8 cellular contexts compared by ENCODE assay signal in genomic region chr3:5006755-5007202, GRCh38. TPM values are rescaled to one million over a fixed set of nuclear protein-coding genes. Genes with fewer than 3 reads are reported as not detected.
DNase-seq lines count a peak whose midpoint lies in the region; ATAC-seq and TF ChIP-seq lines count a peak whose summit lies in the region.

No MANE protein-coding gene starts in this region.

- H3K27ac Mint-ChIP-seq in activated naive CD4-positive, alpha-beta T cell treated with anti-CD3 and anti-CD28 coated beads for 36 hours: peak overlapping the region; percentile 76

- DNase-seq in GM10266 (ENCODE audit: extremely low spot score) (peak; percentile 82), MV-4-11 (lab: John Stamatoyannopoulos, UW) (peak; percentile 41), posterior vena cava (ENCODE audit: low spot score) (no peak), foreskin melanocyte (no peak), COR-L47 (lab: John Stamatoyannopoulos, UW) (no peak)
- DNase-seq in activated naive CD4-positive, alpha-beta T cell treated with anti-CD3 and anti-CD28 coated beads for 36 hours: peak; percentile 95
- DNase-seq in stimulated activated CD4-positive, alpha-beta T cell treated with anti-CD3 and anti-CD28 coated beads, Interleukin-1b, Interleukin-23, amount 100 ng/mL, for 48 hours: peak; percentile 89

- CTCF ChIA-PET in activated naive CD4-positive, alpha-beta T cell treated with anti-CD3 and anti-CD28 coated beads for 36 hours (lab: Charles Lee): interaction anchor here (1.5 to 4.3 kb wide), 4 partner anchors 11 to 23 kb away, joined by 4 to 12 read pairs (median 7); no protein-coding TSS in a partner anchor

- peak overlapping the region; percentile 44 for H3K4me3 Mint-ChIP-seq in activated naive CD4-positive, alpha-beta T cell treated with anti-CD3 and anti-CD28 coated beads for 36 hours

- peaks cover 7% of the 10 kb centered on the region for H3K27me3 Mint-ChIP-seq in activated naive CD4-positive, alpha-beta T cell treated with anti-CD3 and anti-CD28 coated beads for 36 hours (ENCODE audit: low read depth)

- intact Hi-C loops in activated naive CD4-positive, alpha-beta T cell treated with anti-CD3 and anti-CD28 coated beads for 36 hours (cut with micrococcal nuclease): loop anchor here (1.0 kb wide), 8 partner anchors 12 to 229 kb away; partner anchors contain the start of gene EDEM1
- intact Hi-C loops in posterior vena cava (cut with DNase I): no loop called here

- H3K9me3 Mint-ChIP-seq in activated naive CD4-positive, alpha-beta T cell treated with anti-CD3 and anti-CD28 coated beads for 36 hours: no peaks in the 10 kb centered on the region

- TF ChIP-seq CTCF in GM10266 (IDR thresholded peaks at IDR 0.05; ENCODE audit: control insufficient read depth, insufficient read depth, low read depth, missing control alignments): peak; percentile 18

- peaks cover 42% of the 10 kb centered on the region for H3K4me1 Mint-ChIP-seq in activated naive CD4-positive, alpha-beta T cell treated with anti-CD3 and anti-CD28 coated beads for 36 hours (ENCODE audit: low read depth)

- H3K36me3 Mint-ChIP-seq in activated naive CD4-positive, alpha-beta T cell treated with anti-CD3 and anti-CD28 coated beads for 36 hours (ENCODE audit: low read depth): no peaks in the 10 kb centered on the region

- ATAC-seq in GM21526 (IDR thresholded peaks at IDR 0.05; ENCODE audit: low FRiP score, unreplicated experiment): peak; percentile 63

RNA-seq across cellular contexts. Expression of gene BHLHE40, which starts 27.5 kb away (rescaled TPM):
- 10 to 100 TPM; 98.0 to 98.2 TPM for total RNA-seq in activated naive CD4-positive, alpha-beta T cell treated with anti-CD3 and anti-CD28 coated beads for 36 hours
- total RNA-seq in posterior vena cava: 10 to 100 TPM; 87.8 to 89.9 TPM

Comparison
In these comparisons a context has a peak if more than half of its experiments do, and no peak if none do; other contexts are left out.
1. DNase-seq: peak in GM10266 (single experiment), MV-4-11 (single experiment), activated naive CD4-positive, alpha-beta T cell treated with anti-CD3 and anti-CD28 coated beads for 36 hours (single experiment) and stimulated activated CD4-positive, alpha-beta T cell treated with anti-CD3 and anti-CD28 coated beads, Interleukin-1b, Interleukin-23, amount 100 ng/mL, for 48 hours (single experiment); none in posterior vena cava (single experiment), foreskin melanocyte (single experiment) and COR-L47 (single experiment).